ENCODE assay signal across 10 cellular contexts in genomic region chr2:227188292-227188691, GRCh38. TPM values are rescaled to one million over a fixed set of nuclear protein-coding genes. Genes with fewer than 3 reads are reported as not detected.
DNase-seq lines count a peak whose midpoint lies in the region; ATAC-seq, FAIRE-seq and TF ChIP-seq lines count a peak whose summit lies in the region.
"Had no signal": no experiment of that assay in that cellular context is flagged by ENCODE, and none has a peak within 500 bp of the region (broad histone marks: within the 10 kb centered on the region; RNA-seq: fewer than 3 reads in every experiment).

No MANE protein-coding gene starts in this region.

- H3K9me3 ChIP-seq in small intestine (ENCODE audit: control insufficient read depth, low read depth): no peaks in the 10 kb centered on the region

- no peaks in the 10 kb centered on the region for H3K4me1 ChIP-seq in small intestine (ENCODE audit: control insufficient read depth in 2 of 2, insufficient read depth in 1 of 2, low read depth in 1 of 2, low read length in 1 of 2)

- no peaks in the 10 kb centered on the region for H3K36me3 Mint-ChIP-seq in activated CD4-positive, alpha-beta T cell treated with anti-CD3 and anti-CD28 coated beads, Interleukin-2, amount 10 ng/mL, durations not matched to agents 7 days and 5 days (ENCODE audit: low read depth)

- no peak for TF ChIP-seq CTCF in cardiac fibroblast (IDR thresholded peaks at IDR 0.05; ENCODE audit: low read depth, low read length)

- 50 to 74% (median 57%) methylated on average over 6 of the region's 6 CpGs for WGBS in small intestine, 3 donors

- ATAC-seq in GM19324 (IDR thresholded peaks at IDR 0.05; ENCODE audit: low FRiP score, unreplicated experiment) (peak; percentile 55), HG03378 (IDR thresholded peaks at IDR 0.05; ENCODE audit: unreplicated experiment) (peak; percentile 76), HG03139 (IDR thresholded peaks at IDR 0.05; ENCODE audit: unreplicated experiment) (no peak)

- H3K27me3 ChIP-seq in small intestine (ENCODE audit: control insufficient read depth in 2 of 2, insufficient read depth in 2 of 2, low read length in 2 of 2): no peaks in the 10 kb centered on the region

- peaks cover 27% of the 10 kb centered on the region for H3K27me3 Mint-ChIP-seq in activated CD4-positive, alpha-beta T cell treated with anti-CD3 and anti-CD28 coated beads, Interleukin-2, amount 10 ng/mL, durations not matched to agents 7 days and 5 days

- no peak for FAIRE-seq in small intestine (lab: Jason Lieb, UNC)

- no peaks in the 10 kb centered on the region for H3K9me3 Mint-ChIP-seq in activated CD4-positive, alpha-beta T cell treated with anti-CD3 and anti-CD28 coated beads, Interleukin-2, amount 10 ng/mL, durations not matched to agents 7 days and 5 days
- H3K9me3 Mint-ChIP-seq: T-helper 2 cell treated with Interferon-gamma antibody and Interleukin-4, amounts not matched to agents 5 μg/mL and 100 μg/mL, for 36 hours had no signal

- DNase-seq in cardiac fibroblast (ENCODE audit: low read depth in 2 of 2) (peak; percentile 46 to 78), renal cortical epithelial cell (ENCODE audit: low read depth) (peak; percentile 82), small intestine (no peak)
- no peak for DNase-seq in stimulated activated naive CD4-positive, alpha-beta T cell treated with Interleukin-2 at 50 U/mL for 16 hours (lab: John Stamatoyannopoulos, UW)
- DNase-seq in activated CD4-positive, alpha-beta T cell treated with anti-CD3 and anti-CD28 coated beads, Interleukin-2, amount 10 ng/mL, durations not matched to agents 7 days and 5 days: no peak
- DNase-seq: KG1 had no signal

- H3K4me1 Mint-ChIP-seq in activated CD4-positive, alpha-beta T cell treated with anti-CD3 and anti-CD28 coated beads, Interleukin-2, amount 10 ng/mL, durations not matched to agents 7 days and 5 days: no peaks in the 10 kb centered on the region

- no peak overlapping the region for H3K4me3 Mint-ChIP-seq in activated CD4-positive, alpha-beta T cell treated with anti-CD3 and anti-CD28 coated beads, Interleukin-2, amount 10 ng/mL, durations not matched to agents 7 days and 5 days
- H3K4me3 Mint-ChIP-seq: T-helper 2 cell treated with Interferon-gamma antibody and Interleukin-4, amounts not matched to agents 5 μg/mL and 100 μg/mL, for 36 hours had no signal

- POLR2A ChIA-PET in activated CD4-positive, alpha-beta T cell treated with anti-CD3 and anti-CD28 coated beads, Interleukin-2, amount 10 ng/mL, durations not matched to agents 7 days and 5 days (lab: Charles Lee): no interaction called here

- H3K27ac Mint-ChIP-seq in activated CD4-positive, alpha-beta T cell treated with anti-CD3 and anti-CD28 coated beads, Interleukin-2, amount 10 ng/mL, durations not matched to agents 7 days and 5 days: no peak overlapping the region
- H3K27ac Mint-ChIP-seq: T-helper 2 cell treated with Interferon-gamma antibody and Interleukin-4, amounts not matched to agents 5 μg/mL and 100 μg/mL, for 36 hours had no signal

- H3K36me3 ChIP-seq in small intestine (ENCODE audit: control insufficient read depth in 2 of 2, insufficient read depth in 2 of 2, low read length in 2 of 2): no peaks in the 10 kb centered on the region

- H3K27ac ChIP-seq in small intestine (ENCODE audit: low read depth in 1 of 2, low read length in 1 of 2): no peak overlapping the region

- H3K4me3 ChIP-seq in cardiac fibroblast (replicated peaks in 1 of 2; ENCODE audit: low read depth in 2 of 2, low read length in 2 of 2) (no peak overlapping the region), small intestine (ENCODE audit: low read depth in 1 of 2, low read length in 2 of 2) (no peak overlapping the region)

- CTCF ChIA-PET in activated CD4-positive, alpha-beta T cell treated with anti-CD3 and anti-CD28 coated beads, Interleukin-2, amount 10 ng/mL, durations not matched to agents 7 days and 5 days (lab: Charles Lee): no interaction called here

RNA-seq across cellular contexts. Expression of gene COL4A3, which starts 23.9 kb away (rescaled TPM):
- 1.7 and 30.8 TPM in 2 replicates for total RNA-seq in renal cortical epithelial cell
- not detected for total RNA-seq in activated CD4-positive, alpha-beta T cell treated with anti-CD3 and anti-CD28 coated beads, Interleukin-2, amount 10 ng/mL, durations not matched to agents 7 days and 5 days
- polyA plus RNA-seq in small intestine: under 1 TPM in 2 of 3 donors, not detected in 1; under 0.01 to 0.21 TPM

RNA-seq across cellular contexts. Expression of gene COL4A4, which starts 24.3 kb away (rescaled TPM):
- 9.9 and 41.9 TPM in 2 replicates for total RNA-seq in renal cortical epithelial cell
- under 1 TPM; 0.06 to 0.15 TPM for total RNA-seq in activated CD4-positive, alpha-beta T cell treated with anti-CD3 and anti-CD28 coated beads, Interleukin-2, amount 10 ng/mL, durations not matched to agents 7 days and 5 days
- under 1 TPM in 2 of 3 donors, not detected in 1; under 0.01 to 0.21 TPM for polyA plus RNA-seq in small intestine

Comparison
In these comparisons a context has a peak if more than half of its experiments do, and no peak if none do; other contexts are left out.
1. DNase-seq: peak in cardiac fibroblast (2 of 2) and renal cortical epithelial cell (single experiment); none in stimulated activated naive CD4-positive, alpha-beta T cell treated with Interleukin-2 at 50 U/mL for 16 hours (single experiment), activated CD4-positive, alpha-beta T cell treated with anti-CD3 and anti-CD28 coated beads, Interleukin-2, amount 10 ng/mL, durations not matched to agents 7 days and 5 days (single experiment) and small intestine (single experiment).